In genomic region chr4:186554485-186554884, GRCh38 we compare ENCODE assay signal across 12 cellular contexts. TPM values are rescaled to one million over a fixed set of nuclear protein-coding genes. Genes with fewer than 3 reads are reported as not detected.
DNase-seq lines count a peak whose midpoint lies in the region; ATAC-seq, FAIRE-seq and TF ChIP-seq lines count a peak whose summit lies in the region.
"Had no signal": no experiment of that assay in that cellular context is flagged by ENCODE, and none has a peak within 500 bp of the region (broad histone marks: within the 10 kb centered on the region; RNA-seq: fewer than 3 reads in every experiment).

No MANE protein-coding gene starts in this region.

- dilution Hi-C loops in IMR-90 (cut with HindIII; ENCODE audit: low sequenced_read_pairs, unreplicated experiment), result no loop called here

- FAIRE-seq in A549 (lab: Jason Lieb, UNC), result no peak

- no peak overlapping the region for H3K23ac ChIP-seq in IMR-90 (ENCODE audit: low read depth, low read length)

- H3K36me3 ChIP-seq in IMR-90 (ENCODE audit: control insufficient read depth, insufficient read depth, low read length) (no peaks in the 10 kb centered on the region), breast epithelium (no peaks in the 10 kb centered on the region), lower lobe of right lung (no peaks in the 10 kb centered on the region)
- H3K36me3 ChIP-seq: HAP-1 had no signal

- no peak overlapping the region for H2AK5ac ChIP-seq in IMR-90 (ENCODE audit: low read depth, low read length)

- H3K9me3 ChIP-seq in A549 (no peaks in the 10 kb centered on the region), IMR-90 (ENCODE audit: control insufficient read depth, insufficient read depth, low read length) (no peaks in the 10 kb centered on the region), breast epithelium (no peaks in the 10 kb centered on the region), lower lobe of right lung (no peaks in the 10 kb centered on the region)
- H3K9me3 ChIP-seq: HAP-1 had no signal

- H3K27ac ChIP-seq in A549 (peak overlapping the region; percentile 14 to 72; a peak in 5 of 6 replicates), IMR-90 (ENCODE audit: insufficient read depth, low read length) (no peak overlapping the region), breast epithelium (no peak overlapping the region), lower lobe of right lung (no peak overlapping the region)

- no peaks in the 10 kb centered on the region for H3K9me3 Mint-ChIP-seq in activated naive CD4-positive, alpha-beta T cell treated with anti-CD3 and anti-CD28 coated beads for 36 hours

- peak overlapping the region; percentile 47 for H3K4me3 ChIP-seq in A549
- no peak overlapping the region for H3K4me3 ChIP-seq in IMR-90 (ENCODE audit: insufficient read depth, low read depth, low read length)
- peak overlapping the region; percentile 20 to 62 (median 47) for H3K4me3 ChIP-seq in breast epithelium
- peak overlapping the region; percentile 40 for H3K4me3 ChIP-seq in lower lobe of right lung
- H3K4me3 ChIP-seq: HAP-1 had no signal

- H4K20me1 ChIP-seq in IMR-90 (ENCODE audit: insufficient read depth, low read length), result no peaks in the 10 kb centered on the region

- H3K4ac ChIP-seq in IMR-90 (ENCODE audit: low read depth, low read length), result no peak overlapping the region

- no peak overlapping the region for H4K91ac ChIP-seq in IMR-90 (ENCODE audit: insufficient read depth, low read depth, low read length)

- H3K79me1 ChIP-seq in IMR-90 (ENCODE audit: low read depth in 1 of 2, low read length in 2 of 2), result no peaks in the 10 kb centered on the region

- peaks cover 5% of the 10 kb centered on the region; the same call in 1 of the 2 replicates for H3K9me1 ChIP-seq in IMR-90 (ENCODE audit: insufficient read depth, low read length)

- no peak overlapping the region for H4K5ac ChIP-seq in IMR-90 (ENCODE audit: low read depth, low read length)

- no peak overlapping the region for H3K18ac ChIP-seq in IMR-90 (ENCODE audit: low read depth, low read length)

- in situ Hi-C loops in IMR-90 (cut with MboI; ENCODE audit: low sequenced_read_pairs), result no loop called here

- H2BK120ac ChIP-seq in IMR-90 (ENCODE audit: low read depth, low read length), result no peak overlapping the region

- H3K9ac ChIP-seq in IMR-90 (ENCODE audit: low read depth, low read length), result no peak overlapping the region

- peak; percentile 28 to 71 for DNase-seq in A549 (ENCODE audit: low read depth in 1 of 2, low spot score in 1 of 2)
- no peak for DNase-seq in IMR-90
- DNase-seq in breast epithelium (ENCODE audit: low spot score in 2 of 2), result no peak
- DNase-seq in lower lobe of right lung, result no peak
- no peak for DNase-seq in activated naive CD4-positive, alpha-beta T cell treated with anti-CD3 and anti-CD28 coated beads for 36 hours
- DNase-seq in activated CD4-positive, alpha-beta T cell treated with anti-CD3 and anti-CD28 coated beads for 4 hours, result no peak
- DNase-seq in NCI-H82 (lab: John Stamatoyannopoulos, UW), result no peak
- DNase-seq: activated gamma-delta T cell, DND-41, midbrain had no signal

- H3K14ac ChIP-seq in IMR-90 (replicated peaks; ENCODE audit: low read depth, low read length), result no peak overlapping the region

- intact Hi-C loops in IMR-90 (cut with micrococcal nuclease), result no loop called here
- intact Hi-C loops in breast epithelium (cut with DNase I; ENCODE audit: low total_unique reads), result no loop called here
- intact Hi-C loops in lower lobe of right lung (cut with DNase I), result no loop called here
- intact Hi-C loops in activated naive CD4-positive, alpha-beta T cell treated with anti-CD3 and anti-CD28 coated beads for 36 hours (cut with micrococcal nuclease), result no loop called here

- peaks cover 41% of the 10 kb centered on the region for H3K27me3 Mint-ChIP-seq in activated naive CD4-positive, alpha-beta T cell treated with anti-CD3 and anti-CD28 coated beads for 36 hours (ENCODE audit: low read depth)

- H4K8ac ChIP-seq in IMR-90 (ENCODE audit: low read depth in 2 of 2, low read length in 2 of 2), result no peak overlapping the region

- WGBS in A549 (ENCODE audit: missing lambda C conversion rate), result under 1% methylated on average over 11 of the region's 13 CpGs
- WGBS in IMR-90 (ENCODE audit: extremely low coverage in 2 of 2, insufficient read length in 1 of 2), 2 experiments, result 9% methylated on average over 10 of the region's 13 CpGs; no CpG with 5 or more reads in 1 of the 2 experiments

- no peak overlapping the region for H2BK15ac ChIP-seq in IMR-90 (ENCODE audit: low read depth, low read length)

- H3K4me1 ChIP-seq in A549, result no peaks in the 10 kb centered on the region
- peaks cover 3% of the 10 kb centered on the region; the same call in 1 of the 2 replicates for H3K4me1 ChIP-seq in IMR-90 (ENCODE audit: control insufficient read depth, insufficient read depth, low read length)
- no peaks in the 10 kb centered on the region for H3K4me1 ChIP-seq in breast epithelium
- H3K4me1 ChIP-seq in lower lobe of right lung, result no peaks in the 10 kb centered on the region
- H3K4me1 ChIP-seq: HAP-1 had no signal

- TF ChIP-seq CTCF in A549 (IDR thresholded peaks at IDR 0.05), result peak; percentile 26; the same call in 2 of the 3 replicates
- TF ChIP-seq CTCF in IMR-90 (conservative IDR thresholded peaks at IDR 0.05; ENCODE audit: low read depth, low read length), result 0 out of 2 replicates have a peak, but pooled peaks have one; percentile 7
- no peak for TF ChIP-seq CTCF in breast epithelium (IDR thresholded peaks at IDR 0.05)
- TF ChIP-seq CTCF in lower lobe of right lung (IDR thresholded peaks at IDR 0.05), result no peak

- peaks cover 2% of the 10 kb centered on the region for H3K4me1 Mint-ChIP-seq in activated naive CD4-positive, alpha-beta T cell treated with anti-CD3 and anti-CD28 coated beads for 36 hours (ENCODE audit: low read depth)

- ATAC-seq in A549 (peak; percentile 76 to 87; a peak in 5 of 6 replicates), IMR-90 (ENCODE audit: low read depth) (peak; percentile 15), lower lobe of right lung (peak; percentile 49 to 53), HG02610 (IDR thresholded peaks at IDR 0.05; ENCODE audit: unreplicated experiment) (no peak)

- no peak overlapping the region for H3K27ac Mint-ChIP-seq in activated naive CD4-positive, alpha-beta T cell treated with anti-CD3 and anti-CD28 coated beads for 36 hours

- BruUV-seq in IMR-90 (replicated peaks; lab: Mats Ljungman, UMichigan), result no TSS peak

- H3K4me3 Mint-ChIP-seq in activated naive CD4-positive, alpha-beta T cell treated with anti-CD3 and anti-CD28 coated beads for 36 hours, result no peak overlapping the region

- peak in 1 of 2 experiments; percentile 32; a peak in 2 of 5 replicates for TF ChIP-seq RAD21 in A549 (conservative IDR thresholded peaks at IDR 0.05 in 1 of 2, IDR thresholded peaks at IDR 0.05 in 1 of 2)
- no peak for TF ChIP-seq RAD21 in IMR-90 (IDR thresholded peaks at IDR 0.05; ENCODE audit: low read length)

- TF ChIP-seq EP300 in A549 (IDR thresholded peaks at IDR 0.05), result no peak

- peaks cover 21% of the 10 kb centered on the region for H3K27me3 ChIP-seq in IMR-90 (ENCODE audit: control insufficient read depth, insufficient read depth, low read length)
- H3K27me3 ChIP-seq in breast epithelium, result peaks cover 0 to 28% of the 10 kb centered on the region in 2 donors
- peaks cover 32% of the 10 kb centered on the region for H3K27me3 ChIP-seq in lower lobe of right lung (ENCODE audit: low read depth)

- H2AFZ ChIP-seq in IMR-90 (replicated peaks; ENCODE audit: low read length, poor library complexity), result peak overlapping the region; percentile 90

- H2AK9ac ChIP-seq in IMR-90 (replicated peaks; ENCODE audit: low read depth, low read length, poor library complexity), result no peak overlapping the region

- CTCF ChIA-PET in A549 (lab: Yijun Ruan, JAX) (interaction anchor here (1.0 to 3.0 kb wide), 6 partner anchors 10 to 259 kb away, joined by 3 to 10 read pairs (median 4); no protein-coding TSS in a partner anchor), IMR-90 (lab: Yijun Ruan, JAX) (no interaction called here)
- CTCF ChIA-PET in activated naive CD4-positive, alpha-beta T cell treated with anti-CD3 and anti-CD28 coated beads for 36 hours (lab: Charles Lee), result interaction anchor here (0.5 kb wide), 1 partner anchor 678 kb away, joined by 4 read pairs; no protein-coding TSS in a partner anchor

- H2BK20ac ChIP-seq in IMR-90 (ENCODE audit: low read depth, low read length), result no peak overlapping the region

- H3K56ac ChIP-seq in IMR-90 (ENCODE audit: extremely low read depth, insufficient read depth, low read length), result no peak overlapping the region

- no peak for TF ChIP-seq POLR2A in A549 (IDR thresholded peaks at IDR 0.05; ENCODE audit: low read length)
- TF ChIP-seq POLR2A in IMR-90 (IDR thresholded peaks at IDR 0.05; ENCODE audit: low read depth, low read length), result no peak
- no peak for TF ChIP-seq POLR2A in breast epithelium (IDR thresholded peaks at IDR 0.05)

- H3K4me2 ChIP-seq in A549 (peak overlapping the region; percentile 92), IMR-90 (ENCODE audit: low read depth, low read length) (peak overlapping the region; percentile 76; the same call in 1 of the 2 replicates)

- no peak overlapping the region for H2BK5ac ChIP-seq in IMR-90 (ENCODE audit: low read depth, low read length, poor library complexity, severe bottlenecking)

- no peaks in the 10 kb centered on the region for H3K36me3 Mint-ChIP-seq in activated naive CD4-positive, alpha-beta T cell treated with anti-CD3 and anti-CD28 coated beads for 36 hours (ENCODE audit: low read depth)

- POLR2A ChIA-PET in A549 (lab: Yijun Ruan, JAX) (no interaction called here), IMR-90 (lab: Charles Lee; ENCODE audit: unreplicated experiment) (no interaction called here)

TF ChIP-seq in A549, 52 proteins besides CTCF, POLR2A, EP300 and RAD21 (continues in another document):
- TF ChIP-seq BHLHE40 (IDR thresholded peaks at IDR 0.05; ENCODE audit: low read depth, low read length), result no peak
- no peak for TF ChIP-seq PHF8 (IDR thresholded peaks at IDR 0.05; ENCODE audit: borderline replicate concordance, low read depth)
- TF ChIP-seq POLR2AphosphoS2 (conservative IDR thresholded peaks at IDR 0.05; ENCODE audit: low read length), result no peak

TF ChIP-seq in IMR-90, 13 proteins besides CTCF, POLR2A, EP300 and RAD21:
- TF ChIP-seq SMC3 (IDR thresholded peaks at IDR 0.05; ENCODE audit: low read depth, low read length) (no peak), BHLHE40 (IDR thresholded peaks at IDR 0.05; ENCODE audit: low read depth, low read length) (peak; percentile 33; the same call in 1 of the 2 replicates)

RNA-seq across cellular contexts. Expression of gene MTNR1A, which starts 0.9 kb away (rescaled TPM):
- 0.47 and 0.60 TPM in 2 replicates for polyA plus RNA-seq in A549 (2011; rRNA removed)
- 0.59 and 1.2 TPM in 2 replicates for polyA plus RNA-seq in A549 (2012; cell fraction: cytosol; rRNA removed)
- polyA plus RNA-seq in A549 (2012; cell fraction: nucleus; rRNA removed), result 0.36 and 0.42 TPM in 2 replicates
- polyA plus RNA-seq in A549 (2017; fragmentation: RNase III; extraction: RNeasy Plus Mini Kit Qiagen cat#74134 plus additional on column Dnase treatment), result 0.16 to 0.24 TPM (median 0.17 TPM) in 3 replicates
- polyA minus RNA-seq in A549 (2011; rRNA and poly(A)+ RNA removed), result 2.0 and 2.4 TPM in 2 replicates
- not detected in 2 replicates for total RNA-seq in IMR-90 (2012; rRNA removed)
- not detected in 2 replicates for polyA plus RNA-seq in IMR-90 (2012; rRNA removed)
- 0.05 TPM in 1 of 2 replicates, not detected in the other for polyA plus RNA-seq in IMR-90 (2012; cell fraction: cytosol; rRNA removed)
- polyA plus RNA-seq in IMR-90 (2012; cell fraction: nucleus; rRNA removed; ENCODE audit: low replicate concordance), result 0.16 and 0.23 TPM in 2 replicates
- total RNA-seq in breast epithelium, result not detected
- not detected for total RNA-seq in lower lobe of right lung
- total RNA-seq in activated naive CD4-positive, alpha-beta T cell treated with anti-CD3 and anti-CD28 coated beads for 36 hours, result not detected

Comparison
In these comparisons a context has a peak if more than half of its experiments do, and no peak if none do; other contexts are left out.
1. DNase-seq: peak in A549 (2 of 2); none in IMR-90 (single experiment), breast epithelium (0 of 2), lower lobe of right lung (single experiment), activated naive CD4-positive, alpha-beta T cell treated with anti-CD3 and anti-CD28 coated beads for 36 hours (single experiment), activated CD4-positive, alpha-beta T cell treated with anti-CD3 and anti-CD28 coated beads for 4 hours (0 of 2) and NCI-H82 (single experiment).
2. H3K27ac ChIP-seq: peak in A549 (2 of 2); none in IMR-90 (single experiment), breast epithelium (0 of 2) and lower lobe of right lung (single experiment).
3. CTCF ChIP-seq: peak in A549 (single experiment) and IMR-90 (single experiment); none in breast epithelium (0 of 3) and lower lobe of right lung (single experiment).